In genomic region chr9:113973226-113973625, GRCh38 we compare ENCODE assay signal across 21 cellular contexts.
"Had no signal": no experiment of that assay in that cellular context is flagged by ENCODE, and none has a peak within 500 bp of the region (broad histone marks: within the 10 kb centered on the region; RNA-seq: fewer than 3 reads in every experiment).

No MANE protein-coding gene starts in this region.

- H3K9me3 ChIP-seq: transverse colon, uterus had no signal

- H3K4me3 Mint-ChIP-seq: activated CD4-positive, alpha-beta T cell treated with anti-CD3 and anti-CD28 coated beads, Interleukin-2, amount 10 ng/mL, durations not matched to agents 7 days and 5 days; activated T-cell treated with anti-CD3 and anti-CD28 coated beads, Interleukin-2, amount 50 U/mL, for 4 hours; brain; immature natural killer cell; T-helper 1 cell treated with Interleukin-12 subunit alpha and Interleukin-12 subunit beta and Interleukin-4 antibody, amounts not matched to agents 30 μg/mL and 1 μg/mL, for 36 hours had no signal

- H3K4me3 ChIP-seq: gastroesophageal sphincter, heart left ventricle, transverse colon, uterus had no signal

- DNase-seq: activated CD4-positive, alpha-beta T cell treated with anti-CD3 and anti-CD28 coated beads, Interleukin-2, amount 10 ng/mL, durations not matched to agents 7 days and 5 days; activated CD8-positive, alpha-beta memory T cell treated with anti-CD3 and anti-CD28 coated beads, Interleukin-2, amount 50 U/mL, for 4 hours; activated effector memory CD4-positive, alpha-beta T cell treated with Interleukin-2 at 50 U/mL for 16 hours; activated naive CD4-positive, alpha-beta T cell treated with anti-CD3 and anti-CD28 coated beads, Interleukin-2, amount 50 U/mL, for 16 hours; activated T-cell treated with anti-CD3 and anti-CD28 coated beads, Interleukin-2, amount 50 U/mL, for 4 hours; erythroblast; heart left ventricle; immature natural killer cell; mesendoderm; occipital lobe; retina; stimulated activated naive CD8-positive, alpha-beta T cell treated with anti-CD3 and anti-CD28 coated beads, Interleukin-15, Interleukin-2, amounts not matched to agents 100 U/mL and 50 U/mL, for 24 hours; substantia nigra; transverse colon; uterus had no signal

- H3K4me1 ChIP-seq: gastroesophageal sphincter, uterus had no signal

- H3K27ac Mint-ChIP-seq: activated CD4-positive, alpha-beta T cell treated with anti-CD3 and anti-CD28 coated beads, Interleukin-2, amount 10 ng/mL, durations not matched to agents 7 days and 5 days; T-helper 1 cell treated with Interleukin-12 subunit alpha and Interleukin-12 subunit beta and Interleukin-4 antibody, amounts not matched to agents 30 μg/mL and 1 μg/mL, for 36 hours had no signal

- ATAC-seq: activated CD4-positive, CD25-positive, alpha-beta regulatory T cell treated with anti-CD3 and anti-CD28 coated beads, Interleukin-2, amount 50 U/mL, for 24 hours; activated T-cell treated with anti-CD3 and anti-CD28 coated beads, Interleukin-2, amount 50 U/mL, for 4 hours; gastroesophageal sphincter; heart left ventricle; stimulated activated naive CD8-positive, alpha-beta T cell treated with anti-CD3 and anti-CD28 coated beads, Interleukin-15, Interleukin-2, amounts not matched to agents 100 U/mL and 50 U/mL, for 24 hours had no signal

- H3K4me1 Mint-ChIP-seq: activated CD4-positive, alpha-beta T cell treated with anti-CD3 and anti-CD28 coated beads, Interleukin-2, amount 10 ng/mL, durations not matched to agents 7 days and 5 days; immature natural killer cell had no signal

- FAIRE-seq: colon, endometrium had no signal

- H3K27me3 ChIP-seq: gastroesophageal sphincter, heart left ventricle, transverse colon, uterus had no signal

- H3K9me3 Mint-ChIP-seq: activated CD4-positive, alpha-beta T cell treated with anti-CD3 and anti-CD28 coated beads, Interleukin-2, amount 10 ng/mL, durations not matched to agents 7 days and 5 days; activated T-cell treated with anti-CD3 and anti-CD28 coated beads, Interleukin-2, amount 50 U/mL, for 4 hours; immature natural killer cell; T-helper 1 cell treated with Interleukin-12 subunit alpha and Interleukin-12 subunit beta and Interleukin-4 antibody, amounts not matched to agents 30 μg/mL and 1 μg/mL, for 36 hours had no signal

- H3K36me3 ChIP-seq: transverse colon, uterus had no signal

- H3K27ac ChIP-seq: gastroesophageal sphincter, heart left ventricle, transverse colon, uterus had no signal

- H3K27me3 Mint-ChIP-seq: activated CD4-positive, alpha-beta T cell treated with anti-CD3 and anti-CD28 coated beads, Interleukin-2, amount 10 ng/mL, durations not matched to agents 7 days and 5 days; brain had no signal
